ENCODE assay signal across 18 cellular contexts in genomic region chr10:121654021-121654545, GRCh38. TPM values are rescaled to one million over a fixed set of nuclear protein-coding genes. Genes with fewer than 3 reads are reported as not detected.
"Had no signal": no experiment of that assay in that cellular context is flagged by ENCODE, and none has a peak within 500 bp of the region (broad histone marks: within the 10 kb centered on the region; RNA-seq: fewer than 3 reads in every experiment).

No MANE protein-coding gene starts in this region.

- H3K27me3 ChIP-seq: cardiac muscle cell, esophagus muscularis mucosa, pancreas, right lobe of liver, testis had no signal

- H3K4me1 ChIP-seq: esophagus muscularis mucosa, pancreas, right lobe of liver, testis had no signal

- H3K27ac ChIP-seq: cardiac muscle cell, esophagus muscularis mucosa, neutrophil, pancreas, right lobe of liver, testis, WERI-Rb-1 had no signal

- H3K4me2 ChIP-seq: smooth muscle cell had no signal

- H3K36me3 ChIP-seq: cardiac muscle cell, esophagus muscularis mucosa, neutrophil, pancreas, right lobe of liver, WERI-Rb-1 had no signal

- H3K4me3 ChIP-seq: cardiac muscle cell, esophagus muscularis mucosa, pancreas, right lobe of liver, smooth muscle cell, testis had no signal

- H3K9me3 ChIP-seq: esophagus muscularis mucosa, neutrophil, pancreas, right lobe of liver, testis had no signal

- DNase-seq: activated CD4-positive, alpha-beta memory T cell treated with anti-CD3 and anti-CD28 coated beads for 36 hours; activated gamma-delta T cell treated with Interleukin-2 at 50 U/mL for 16 hours; activated T-cell treated with anti-CD3 and anti-CD28 coated beads for 4 hours; dermis blood vessel endothelial cell; effector memory CD4-positive, alpha-beta T cell; hippocampal formation; left cardiac atrium; pancreas; right lobe of liver; stimulated activated CD4-positive, alpha-beta T cell treated with anti-CD3 and anti-CD28 coated beads, Interleukin-4, amount 100 ng/mL, for 4 hours; testis; WERI-Rb-1 had no signal

RNA-seq across cellular contexts. Expression of gene FGFR2, which starts 55.8 kb away (rescaled TPM):
- total RNA-seq: activated T-helper 1 cell treated with anti-CD3 and anti-CD28 coated beads, Interleukin-12 subunit alpha, Interleukin-12 subunit beta, Interleukin-2, Interleukin-4 antibody, amounts not matched to agents 30 ng/mL and 10 ng/mL and 1 ng/mL, durations not matched to agents 14 hours and 24 hours and 36 hours; endothelial cell of umbilical vein had no signal
